In the genomic region with DNA sequence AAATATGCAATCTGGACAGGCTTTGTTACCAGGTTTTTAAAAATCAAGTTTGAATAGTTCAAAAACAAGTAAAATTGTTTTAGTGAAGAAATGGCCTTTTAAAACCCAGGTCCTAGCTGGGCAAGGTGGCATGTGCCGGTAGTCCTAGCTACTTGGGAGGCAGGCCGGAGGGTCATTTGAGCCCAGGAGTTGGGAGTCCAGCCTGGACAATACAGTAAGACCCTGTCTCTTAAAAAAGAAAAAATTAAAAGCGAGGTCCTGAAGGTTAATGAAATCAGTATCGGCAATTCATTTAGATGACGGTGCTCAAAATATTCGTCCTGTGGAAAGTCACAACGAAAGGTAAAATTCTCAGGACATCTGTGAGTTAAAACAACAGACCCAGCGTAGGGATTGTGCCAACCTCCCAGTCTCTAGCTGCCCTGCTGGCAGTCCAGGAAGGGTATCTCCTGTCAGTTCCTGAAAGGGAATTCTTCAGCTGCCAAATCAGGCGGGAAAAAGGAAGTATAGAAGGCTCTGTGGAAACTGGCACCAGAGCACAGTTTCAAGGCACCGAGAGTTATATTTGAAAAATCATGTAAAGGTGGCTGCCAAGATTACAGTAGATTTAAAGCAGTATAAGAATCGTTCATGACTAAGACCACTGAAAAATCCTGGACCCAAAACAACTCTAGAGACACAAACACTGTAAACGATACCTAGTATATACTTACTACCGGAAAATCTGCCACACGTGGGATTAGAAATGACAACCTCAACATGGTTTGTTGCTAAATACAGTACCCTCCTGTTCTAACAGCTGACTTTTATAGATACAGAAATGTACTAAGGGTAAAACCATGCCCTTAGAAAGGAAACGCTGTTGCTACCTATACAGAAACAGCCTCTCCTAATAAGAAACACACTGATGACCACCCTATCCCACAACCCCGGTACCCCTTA, we compare ENCODE assay signal across 1 cellular context.
TF ChIP-seq lines count a peak whose summit lies in the region.

No MANE protein-coding gene starts in this region.

TF ChIP-seq in HepG2, 621 proteins besides CTCF, POLR2A, EP300 and RAD21 (continued from another document):
- TF ChIP-seq, protein P1, sequence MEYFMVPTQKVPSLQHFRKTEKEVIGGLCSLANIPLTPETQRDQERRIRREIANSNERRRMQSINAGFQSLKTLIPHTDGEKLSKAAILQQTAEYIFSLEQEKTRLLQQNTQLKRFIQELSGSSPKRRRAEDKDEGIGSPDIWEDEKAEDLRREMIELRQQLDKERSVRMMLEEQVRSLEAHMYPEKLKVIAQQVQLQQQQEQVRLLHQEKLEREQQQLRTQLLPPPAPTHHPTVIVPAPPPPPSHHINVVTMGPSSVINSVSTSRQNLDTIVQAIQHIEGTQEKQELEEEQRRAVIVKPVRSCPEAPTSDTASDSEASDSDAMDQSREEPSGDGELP (IDR thresholded peaks at IDR 0.05; ENCODE audit: borderline replicate concordance, low read depth), result peak; percentile 10; the same call in 1 of the 2 replicates
